15 cellular contexts compared by ENCODE assay signal in the genomic region with DNA sequence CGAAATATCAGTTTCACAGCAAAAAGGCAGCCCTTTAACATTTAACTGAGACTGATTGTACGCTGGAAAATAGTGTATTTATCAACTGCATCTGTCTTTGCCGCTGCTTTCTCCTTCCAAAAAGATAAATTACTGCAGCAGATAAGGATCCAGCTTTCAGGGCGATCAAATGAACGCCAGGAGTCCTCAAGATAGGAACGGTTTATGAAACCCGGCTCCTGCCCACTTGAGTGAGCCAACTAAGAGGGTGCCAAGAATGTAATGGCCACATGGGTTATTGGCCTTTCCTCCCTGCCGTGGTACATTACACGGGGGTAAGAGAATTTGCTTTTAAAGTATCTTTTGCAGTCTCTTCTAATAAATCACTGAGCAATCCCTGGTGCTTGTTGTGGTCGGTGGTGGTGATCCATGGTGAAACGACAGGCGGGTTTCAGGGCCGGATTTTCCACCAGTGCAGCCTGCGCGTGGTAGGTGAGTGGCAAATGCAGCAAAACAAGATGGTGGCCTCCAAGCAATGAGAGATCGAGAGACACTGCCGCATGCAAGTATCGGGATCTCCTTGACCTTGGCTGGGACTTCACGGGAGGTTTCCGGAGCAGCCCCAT.
A peak's percentile ranks its signal among the peaks of the same experiment; 100 is the strongest.
DNase-seq lines count a peak whose midpoint lies in the region; ATAC-seq and TF ChIP-seq lines count a peak whose summit lies in the region.
"Had no signal": no experiment of that assay in that cellular context is flagged by ENCODE, and none has a peak within 500 bp of the region (broad histone marks: within the 10 kb centered on the region; RNA-seq: fewer than 3 reads in every experiment).

No MANE protein-coding gene starts in this region.

- peak overlapping the region; percentile 54 for H3K27ac Mint-ChIP-seq in mesothelial cell of epicardium
- no peak overlapping the region for H3K27ac Mint-ChIP-seq in CD8-positive, alpha-beta memory T cell
- H3K27ac Mint-ChIP-seq: IgD-negative memory B cell had no signal

- POLR2A ChIA-PET in SK-N-SH (lab: Yijun Ruan, JAX): no interaction called here
- POLR2A ChIA-PET in CD8-positive, alpha-beta memory T cell (lab: Charles Lee): no interaction called here

- no peak for ATAC-seq in SK-N-SH treated with all-trans-retinoic acid at 6 μM for 48 hours

- no peak overlapping the region for H3K4me3 Mint-ChIP-seq in mesothelial cell of epicardium
- no peak overlapping the region for H3K4me3 Mint-ChIP-seq in CD8-positive, alpha-beta memory T cell
- H3K4me3 Mint-ChIP-seq: IgD-negative memory B cell had no signal

- no peak for TF ChIP-seq EP300 in SK-N-SH (IDR thresholded peaks at IDR 0.05; ENCODE audit: borderline replicate concordance in 1 of 2, low read depth in 1 of 2, low read length in 1 of 2)

- H3K4me3 ChIP-seq in SK-N-SH (ENCODE audit: low read depth in 2 of 2, low read length in 1 of 2) (no peak overlapping the region), skeletal muscle tissue (ENCODE audit: low read length in 3 of 3) (peak overlapping the region in 2 of 3 donors; percentile 37 to 41), hepatocyte (no peak overlapping the region)
- no peak overlapping the region for H3K4me3 ChIP-seq in CD8-positive, alpha-beta memory T cell (ENCODE audit: low read length)
- H3K4me3 ChIP-seq: BLaER1, HAP-1 had no signal

- H3K9me3 ChIP-seq in SK-N-SH: no peaks in the 10 kb centered on the region
- peaks cover 0 to 3% (median 0%) of the 10 kb centered on the region in 3 donors for H3K9me3 ChIP-seq in skeletal muscle tissue (ENCODE audit: control insufficient read depth in 3 of 3, low read length in 3 of 3)
- H3K9me3 ChIP-seq in CD8-positive, alpha-beta memory T cell (ENCODE audit: low read length): no peaks in the 10 kb centered on the region
- H3K9me3 ChIP-seq in hepatocyte (ENCODE audit: low read depth): no peaks in the 10 kb centered on the region
- H3K9me3 ChIP-seq: HAP-1 had no signal

- peaks cover under 1% of the 10 kb centered on the region for H3K27me3 Mint-ChIP-seq in mesothelial cell of epicardium (ENCODE audit: low read depth)
- H3K27me3 Mint-ChIP-seq in CD8-positive, alpha-beta memory T cell: peaks cover 0 to 2% of the 10 kb centered on the region in 2 donors
- H3K27me3 Mint-ChIP-seq: IgD-negative memory B cell had no signal

- peaks cover 3% of the 10 kb centered on the region for H3K36me3 Mint-ChIP-seq in mesothelial cell of epicardium
- H3K36me3 Mint-ChIP-seq in CD8-positive, alpha-beta memory T cell: no peaks in the 10 kb centered on the region

- H3K4me2 ChIP-seq in SK-N-SH: no peak overlapping the region
- H3K4me2 ChIP-seq in hepatocyte: no peak overlapping the region
- H3K4me2 ChIP-seq: BLaER1 had no signal

- TF ChIP-seq RAD21 in SK-N-SH (IDR thresholded peaks at IDR 0.05; ENCODE audit: low read length): no peak

- H3K27me3 ChIP-seq in SK-N-SH (ENCODE audit: insufficient read depth) (no peaks in the 10 kb centered on the region), skeletal muscle tissue (ENCODE audit: control insufficient read depth in 3 of 3, insufficient read depth in 3 of 3, low read length in 3 of 3) (no peaks in the 10 kb centered on the region), hepatocyte (peaks cover 4% of the 10 kb centered on the region)
- H3K27me3 ChIP-seq in CD8-positive, alpha-beta memory T cell (ENCODE audit: insufficient read depth, low read length, poor library complexity, severe bottlenecking): no peaks in the 10 kb centered on the region
- H3K27me3 ChIP-seq: BLaER1 had no signal

- H3K36me3 ChIP-seq in SK-N-SH (replicated peaks in 1 of 2; ENCODE audit: control insufficient read depth in 1 of 2, insufficient read depth in 2 of 2, low read length in 1 of 2) (no peaks in the 10 kb centered on the region), skeletal muscle tissue (ENCODE audit: control insufficient read depth in 3 of 3, insufficient read depth in 3 of 3, low read length in 3 of 3) (no peaks in the 10 kb centered on the region), hepatocyte (replicated peaks; ENCODE audit: insufficient read depth, low read depth) (no peaks in the 10 kb centered on the region)
- H3K36me3 ChIP-seq in CD8-positive, alpha-beta memory T cell (ENCODE audit: insufficient read depth, low read length): no peaks in the 10 kb centered on the region
- H3K36me3 ChIP-seq: BLaER1, HAP-1 had no signal

- H3F3A ChIP-seq in SK-N-SH (replicated peaks; ENCODE audit: insufficient read depth): no peaks in the 10 kb centered on the region

- peaks cover 25% of the 10 kb centered on the region for H3K9me3 Mint-ChIP-seq in mesothelial cell of epicardium
- H3K9me3 Mint-ChIP-seq in CD8-positive, alpha-beta memory T cell: peaks cover 0 to 19% (median 4%) of the 10 kb centered on the region in 5 donors

- DNase-seq in SK-N-SH: no peak
- DNase-seq in mesothelial cell of epicardium (ENCODE audit: low spot score in 2 of 2, unreplicated experiment in 2 of 2): no peak
- DNase-seq in CD8-positive, alpha-beta memory T cell: no peak
- no peak for DNase-seq in stimulated activated naive CD4-positive, alpha-beta T cell (lab: John Stamatoyannopoulos, UW)
- DNase-seq in hepatocyte (ENCODE audit: low spot score): no peak
- DNase-seq: AML-193, DMS53, GF-D8, GOT3 had no signal

- no peaks in the 10 kb centered on the region for H4K20me1 ChIP-seq in SK-N-SH (ENCODE audit: insufficient read depth)
- H4K20me1 ChIP-seq in hepatocyte (ENCODE audit: insufficient read depth, poor library complexity, severe bottlenecking): no peaks in the 10 kb centered on the region
- H4K20me1 ChIP-seq: BLaER1 had no signal

- H3K79me2 ChIP-seq in SK-N-SH (ENCODE audit: insufficient read depth) (no peaks in the 10 kb centered on the region), hepatocyte (no peaks in the 10 kb centered on the region)

- H3K27ac ChIP-seq in SK-N-SH (ENCODE audit: low read depth in 2 of 2, low read length in 1 of 2) (peak overlapping the region in 1 of 2 experiments; percentile 34; a peak in 1 of 4 replicates), skeletal muscle tissue (ENCODE audit: low read depth, low read length) (no peak overlapping the region), hepatocyte (no peak overlapping the region)
- no peak overlapping the region for H3K27ac ChIP-seq in CD8-positive, alpha-beta memory T cell (ENCODE audit: low read depth, low read length)
- H3K27ac ChIP-seq: 22Rv1, BLaER1 had no signal

- no peaks in the 10 kb centered on the region for H3K9me2 ChIP-seq in SK-N-SH
- no peaks in the 10 kb centered on the region for H3K9me2 ChIP-seq in hepatocyte (replicated peaks; ENCODE audit: insufficient read depth)

- TF ChIP-seq CTCF in SK-N-SH (IDR thresholded peaks at IDR 0.05): no peak
- no peak for TF ChIP-seq CTCF in mesothelial cell of epicardium (IDR thresholded peaks at IDR 0.05; ENCODE audit: unreplicated experiment)
- no peak for TF ChIP-seq CTCF in hepatocyte (IDR thresholded peaks at IDR 0.05; ENCODE audit: poor library complexity)

- CTCF ChIA-PET in SK-N-SH (lab: Yijun Ruan, JAX): interaction anchor here (1.9 kb wide), 1 partner anchor 136 kb away, joined by 9 read pairs; no protein-coding TSS in a partner anchor
- CTCF ChIA-PET in CD8-positive, alpha-beta memory T cell (lab: Charles Lee): no interaction called here

- no peak overlapping the region for H3K9ac ChIP-seq in SK-N-SH
- peak overlapping the region in 1 of 3 donors; percentile 10 for H3K9ac ChIP-seq in skeletal muscle tissue (ENCODE audit: low read depth in 1 of 3, low read length in 3 of 3)
- H3K9ac ChIP-seq: BLaER1 had no signal

- H3K4me1 ChIP-seq in SK-N-SH (ENCODE audit: control insufficient read depth in 1 of 2, insufficient read depth in 2 of 2, low read depth in 1 of 2, low read length in 1 of 2): peaks cover 0 to 14% of the 10 kb centered on the region in 2 experiments; a peak in 1 of 4 replicates
- H3K4me1 ChIP-seq in skeletal muscle tissue (ENCODE audit: control insufficient read depth in 3 of 3, insufficient read depth in 3 of 3, low read length in 3 of 3): peaks cover 7 to 19% (median 9%) of the 10 kb centered on the region in 3 donors
- H3K4me1 ChIP-seq in CD8-positive, alpha-beta memory T cell (ENCODE audit: insufficient read depth, low read length): no peaks in the 10 kb centered on the region
- H3K4me1 ChIP-seq in hepatocyte (ENCODE audit: insufficient read depth): no peaks in the 10 kb centered on the region
- H3K4me1 ChIP-seq: HAP-1 had no signal

- 48% methylated on average over 20 of the region's 20 CpGs for WGBS in SK-N-SH (ENCODE audit: low lambda C conversion rate)
- WGBS in hepatocyte (ENCODE audit: low lambda C conversion rate, missing lambda C conversion rate): 77% methylated on average over 20 of the region's 20 CpGs

- peaks cover 25% of the 10 kb centered on the region for H3K4me1 Mint-ChIP-seq in mesothelial cell of epicardium
- no peaks in the 10 kb centered on the region for H3K4me1 Mint-ChIP-seq in CD8-positive, alpha-beta memory T cell

- H2AFZ ChIP-seq in SK-N-SH (ENCODE audit: low read depth) (no peak overlapping the region), hepatocyte (no peak overlapping the region)

TF ChIP-seq in SK-N-SH, 30 proteins besides CTCF, POLR2A, EP300 and RAD21 (continues in another document):
- no peak for TF ChIP-seq SMC3 (IDR thresholded peaks at IDR 0.05; ENCODE audit: low read depth, low read length)

TF ChIP-seq in SK-N-SH treated with all-trans-retinoic acid at 6 μM for 48 hours, 23 proteins besides CTCF, POLR2A, EP300 and RAD21 (continues in another document):
- no peak for TF ChIP-seq SNAI2 (CRISPR knock-in tag; IDR thresholded peaks at IDR 0.05)
- no peak for TF ChIP-seq TOX (CRISPR knock-in tag; IDR thresholded peaks at IDR 0.05; ENCODE audit: borderline replicate concordance)
- TF ChIP-seq, protein P1, sequence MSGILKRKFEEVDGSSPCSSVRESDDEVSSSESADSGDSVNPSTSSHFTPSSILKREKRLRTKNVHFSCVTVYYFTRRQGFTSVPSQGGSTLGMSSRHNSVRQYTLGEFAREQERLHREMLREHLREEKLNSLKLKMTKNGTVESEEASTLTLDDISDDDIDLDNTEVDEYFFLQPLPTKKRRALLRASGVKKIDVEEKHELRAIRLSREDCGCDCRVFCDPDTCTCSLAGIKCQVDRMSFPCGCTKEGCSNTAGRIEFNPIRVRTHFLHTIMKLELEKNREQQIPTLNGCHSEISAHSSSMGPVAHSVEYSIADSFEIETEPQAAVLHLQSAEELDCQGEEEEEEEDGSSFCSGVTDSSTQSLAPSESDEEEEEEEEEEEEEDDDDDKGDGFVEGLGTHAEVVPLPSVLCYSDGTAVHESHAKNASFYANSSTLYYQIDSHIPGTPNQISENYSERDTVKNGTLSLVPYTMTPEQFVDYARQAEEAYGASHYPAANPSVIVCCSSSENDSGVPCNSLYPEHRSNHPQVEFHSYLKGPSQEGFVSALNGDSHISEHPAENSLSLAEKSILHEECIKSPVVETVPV (CRISPR knock-in tag; IDR thresholded peaks at IDR 0.05): no peak

Comparison
In these comparisons a context has a peak if more than half of its experiments do, and no peak if none do; other contexts are left out.
1. H3K4me3 ChIP-seq: peak in skeletal muscle tissue (2 of 3); none in SK-N-SH (0 of 2), CD8-positive, alpha-beta memory T cell (single experiment) and hepatocyte (single experiment).